13 cellular contexts compared by ENCODE assay signal in genomic region chr18:7927119-7927518, GRCh38.
DNase-seq lines count a peak whose midpoint lies in the region; ATAC-seq, FAIRE-seq and TF ChIP-seq lines count a peak whose summit lies in the region.
"Had no signal": no experiment of that assay in that cellular context is flagged by ENCODE, and none has a peak within 500 bp of the region (broad histone marks: within the 10 kb centered on the region; RNA-seq: fewer than 3 reads in every experiment).

No MANE protein-coding gene starts in this region.

- H3K4me3 Mint-ChIP-seq in astrocyte (ENCODE audit: unreplicated experiment) (no peak overlapping the region), osteocyte (ENCODE audit: unreplicated experiment) (no peak overlapping the region)
- H3K4me3 Mint-ChIP-seq: GM23338, HFFc6 had no signal

- H2AFZ ChIP-seq in astrocyte (ENCODE audit: low read depth, low read length) (no peak overlapping the region), SK-N-SH (ENCODE audit: low read depth) (no peak overlapping the region)
- H2AFZ ChIP-seq: GM23338 had no signal

- no peaks in the 10 kb centered on the region for H3K9me2 ChIP-seq in SK-N-SH

- H3K27ac ChIP-seq in HEK293 (ENCODE audit: extremely low read depth, low read depth, low read length) (no peak overlapping the region), astrocyte (ENCODE audit: low read depth, low read length) (no peak overlapping the region), SK-N-SH (ENCODE audit: low read depth in 2 of 2, low read length in 1 of 2) (no peak overlapping the region)

- no peak overlapping the region for H3K4me2 ChIP-seq in astrocyte (ENCODE audit: low read length)
- H3K4me2 ChIP-seq in SK-N-SH: no peak overlapping the region
- H3K4me2 ChIP-seq: GM23338 had no signal

- no peak for TF ChIP-seq RAD21 in SK-N-SH (IDR thresholded peaks at IDR 0.05; ENCODE audit: low read length)

- H4K20me1 ChIP-seq in astrocyte (ENCODE audit: insufficient read depth, low read length) (peaks cover 5% of the 10 kb centered on the region), SK-N-SH (ENCODE audit: insufficient read depth) (no peaks in the 10 kb centered on the region)

- H3K4me1 ChIP-seq in HEK293 (ENCODE audit: control insufficient read depth, insufficient read depth, low read length): peaks cover 4% of the 10 kb centered on the region; the same call in 1 of the 2 replicates
- H3K4me1 ChIP-seq in astrocyte (ENCODE audit: insufficient read depth, low read length): peaks cover 15% of the 10 kb centered on the region
- H3K4me1 ChIP-seq in SK-N-SH (ENCODE audit: control insufficient read depth in 1 of 2, insufficient read depth in 2 of 2, low read depth in 1 of 2, low read length in 1 of 2): peaks cover 0 to 9% of the 10 kb centered on the region in 2 experiments; a peak in 1 of 4 replicates

- no peaks in the 10 kb centered on the region for H3F3A ChIP-seq in SK-N-SH (replicated peaks; ENCODE audit: insufficient read depth)

- POLR2A ChIA-PET in HEK293 (lab: Yijun Ruan, JAX): no interaction called here
- POLR2A ChIA-PET in SK-N-SH (lab: Yijun Ruan, JAX): no interaction called here

- no peak overlapping the region for H3K27ac Mint-ChIP-seq in astrocyte (ENCODE audit: unreplicated experiment)
- peak overlapping the region; percentile 85 for H3K27ac Mint-ChIP-seq in osteocyte (ENCODE audit: unreplicated experiment)
- H3K27ac Mint-ChIP-seq: GM23338 had no signal

- CTCF ChIA-PET in HEK293 (lab: Yijun Ruan, JAX) (interaction anchor here (0.6 to 1.0 kb wide), 8 partner anchors 8 to 700 kb away, joined by 3 to 6 read pairs (median 4); no protein-coding TSS in a partner anchor), SK-N-SH (lab: Yijun Ruan, JAX) (interaction anchor here (1.0 to 1.8 kb wide), 3 partner anchors 9 to 655 kb away, joined by 4 read pairs; no protein-coding TSS in a partner anchor)

- peaks cover 6% of the 10 kb centered on the region for H3K36me3 Mint-ChIP-seq in astrocyte (ENCODE audit: low read depth, unreplicated experiment)
- peaks cover 13% of the 10 kb centered on the region for H3K36me3 Mint-ChIP-seq in osteocyte (ENCODE audit: unreplicated experiment)
- H3K36me3 Mint-ChIP-seq: CD8-positive, alpha-beta memory T cell had no signal

- H3K4me1 Mint-ChIP-seq in astrocyte (ENCODE audit: low read depth, unreplicated experiment): peaks cover 29% of the 10 kb centered on the region
- peaks cover 74% of the 10 kb centered on the region for H3K4me1 Mint-ChIP-seq in osteocyte (ENCODE audit: unreplicated experiment)
- H3K4me1 Mint-ChIP-seq: CD8-positive, alpha-beta memory T cell had no signal

- ATAC-seq in GM21786 (IDR thresholded peaks at IDR 0.05; ENCODE audit: unreplicated experiment) (no peak), GM21515 (IDR thresholded peaks at IDR 0.05; ENCODE audit: unreplicated experiment) (no peak)
- ATAC-seq: Panc1 had no signal

- H3K27me3 Mint-ChIP-seq in astrocyte (ENCODE audit: low read depth, unreplicated experiment) (no peaks in the 10 kb centered on the region), osteocyte (ENCODE audit: unreplicated experiment) (no peaks in the 10 kb centered on the region)
- H3K27me3 Mint-ChIP-seq: CD8-positive, alpha-beta memory T cell had no signal

- H3K4me3 ChIP-seq in HEK293 (ENCODE audit: low read depth, low read length) (no peak overlapping the region), astrocyte (ENCODE audit: insufficient read depth, low read depth, low read length) (no peak overlapping the region), SK-N-SH (ENCODE audit: low read depth in 2 of 2, low read length in 1 of 2) (no peak overlapping the region)
- H3K4me3 ChIP-seq: GM23338 had no signal

- H3K9ac ChIP-seq in astrocyte (ENCODE audit: low read length): no peak overlapping the region
- H3K9ac ChIP-seq in SK-N-SH: no peak overlapping the region

- TF ChIP-seq EP300 in SK-N-SH (IDR thresholded peaks at IDR 0.05; ENCODE audit: borderline replicate concordance in 1 of 2, low read depth in 1 of 2, low read length in 1 of 2): no peak

- H3K9me3 Mint-ChIP-seq in astrocyte (ENCODE audit: unreplicated experiment) (no peaks in the 10 kb centered on the region), osteocyte (ENCODE audit: unreplicated experiment) (no peaks in the 10 kb centered on the region)
- H3K9me3 Mint-ChIP-seq: GM23338, HFFc6 had no signal

- H3K79me2 ChIP-seq in astrocyte (ENCODE audit: insufficient read depth, low read length): no peaks in the 10 kb centered on the region
- no peaks in the 10 kb centered on the region for H3K79me2 ChIP-seq in SK-N-SH (ENCODE audit: insufficient read depth)

- H3K9me3 ChIP-seq in HEK293 (ENCODE audit: control insufficient read depth, insufficient read depth, low read depth, low read length): no peaks in the 10 kb centered on the region
- no peaks in the 10 kb centered on the region for H3K9me3 ChIP-seq in astrocyte (ENCODE audit: insufficient read depth, low read depth, low read length)
- no peaks in the 10 kb centered on the region for H3K9me3 ChIP-seq in SK-N-SH

- no peak for FAIRE-seq in astrocyte (lab: Jason Lieb, UNC)

- H3K36me3 ChIP-seq in HEK293 (ENCODE audit: control insufficient read depth in 2 of 2, insufficient read depth in 1 of 2, low read length in 2 of 2): no peaks in the 10 kb centered on the region
- no peaks in the 10 kb centered on the region for H3K36me3 ChIP-seq in astrocyte (ENCODE audit: insufficient read depth, low read length)
- H3K36me3 ChIP-seq in SK-N-SH (replicated peaks in 1 of 2; ENCODE audit: control insufficient read depth in 1 of 2, insufficient read depth in 2 of 2, low read length in 1 of 2): no peaks in the 10 kb centered on the region

- WGBS in SK-N-SH (ENCODE audit: low lambda C conversion rate): 51% methylated on average over 2 of the region's 2 CpGs

- no peaks in the 10 kb centered on the region for H3K27me3 ChIP-seq in astrocyte (ENCODE audit: insufficient read depth, low read length)
- no peaks in the 10 kb centered on the region for H3K27me3 ChIP-seq in SK-N-SH (ENCODE audit: insufficient read depth)

- TF ChIP-seq CTCF in HEK293 (tag by site-specific recombination; IDR thresholded peaks at IDR 0.05) (no peak), astrocyte (IDR thresholded peaks at IDR 0.05; ENCODE audit: insufficient read depth, low read depth, low read length) (no peak), osteocyte (IDR thresholded peaks at IDR 0.05) (no peak), SK-N-SH (IDR thresholded peaks at IDR 0.05) (no peak)

- DNase-seq in Ammon's horn (ENCODE audit: low spot score) (peak; percentile 40), astrocyte (ENCODE audit: low read depth) (peak; percentile 54), osteocyte (ENCODE audit: extremely low spot score, unreplicated experiment) (no peak), SK-N-SH (no peak)
- DNase-seq: CD8-positive, alpha-beta memory T cell; HFFc6; NCI-H2227 treated with DMSO at 0.1 percent for 48 hours; Right ventricle myocardium superior had no signal

TF ChIP-seq in HEK293, 187 proteins besides CTCF, POLR2A, EP300 and RAD21:
- TF ChIP-seq, protein P1, sequence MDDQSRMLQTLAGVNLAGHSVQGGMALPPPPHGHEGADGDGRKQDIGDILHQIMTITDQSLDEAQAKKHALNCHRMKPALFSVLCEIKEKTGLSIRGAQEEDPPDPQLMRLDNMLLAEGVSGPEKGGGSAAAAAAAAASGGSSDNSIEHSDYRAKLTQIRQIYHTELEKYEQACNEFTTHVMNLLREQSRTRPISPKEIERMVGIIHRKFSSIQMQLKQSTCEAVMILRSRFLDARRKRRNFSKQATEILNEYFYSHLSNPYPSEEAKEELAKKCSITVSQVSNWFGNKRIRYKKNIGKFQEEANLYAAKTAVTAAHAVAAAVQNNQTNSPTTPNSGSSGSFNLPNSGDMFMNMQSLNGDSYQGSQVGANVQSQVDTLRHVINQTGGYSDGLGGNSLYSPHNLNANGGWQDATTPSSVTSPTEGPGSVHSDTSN (CRISPR knock-in tag; IDR thresholded peaks at IDR 0.05): no peak
- no peak for TF ChIP-seq ZNF239 (tag by site-specific recombination; IDR thresholded peaks at IDR 0.05)
- no peak for TF ChIP-seq ZNF184 (tag by site-specific recombination; IDR thresholded peaks at IDR 0.05)
- TF ChIP-seq ZFHX2 (tag by site-specific recombination; conservative IDR thresholded peaks at IDR 0.05): peak; percentile 85
- TF ChIP-seq EGR2 (tag by site-specific recombination; IDR thresholded peaks at IDR 0.05; ENCODE audit: low read depth): peak; percentile 84

TF ChIP-seq in SK-N-SH, 30 proteins besides CTCF, POLR2A, EP300 and RAD21:
- TF ChIP-seq NFIC (IDR thresholded peaks at IDR 0.05; ENCODE audit: borderline replicate concordance): no peak

Comparison
In these comparisons a context has a peak if more than half of its experiments do, and no peak if none do; other contexts are left out.
1. DNase-seq: peak in Ammon's horn (single experiment) and astrocyte (single experiment); none in osteocyte (single experiment) and SK-N-SH (single experiment).